In genomic region chr1:67430358-67431155, GRCh38 we compare ENCODE assay signal across 8 cellular contexts. TPM values are rescaled to one million over a fixed set of nuclear protein-coding genes. Genes with fewer than 3 reads are reported as not detected.
DNase-seq lines count a peak whose midpoint lies in the region; ATAC-seq and TF ChIP-seq lines count a peak whose summit lies in the region.

SERBP1 (minus strand) TSS chr1:67430402; CDS start chr1:67430300, 102 bp downstream.

- CTCF ChIA-PET in Calu3 (lab: Charles Lee): interaction anchor here (2.8 kb wide), 1 partner anchor 70 kb away, joined by 8 read pairs; no protein-coding TSS in a partner anchor

- no peaks in the 10 kb centered on the region for H3K9me3 ChIP-seq in OCI-LY3 (ENCODE audit: insufficient read depth, low read length)

- H4K20me1 ChIP-seq in OCI-LY3 (ENCODE audit: insufficient read depth, low read length): peaks cover 40% of the 10 kb centered on the region

- H3K36me3 Mint-ChIP-seq in Calu3 (ENCODE audit: insufficient read depth, unreplicated experiment) (peaks cover 57% of the 10 kb centered on the region), endothelial cell (ENCODE audit: low read depth, unreplicated experiment) (peaks cover 9% of the 10 kb centered on the region)

- no peaks in the 10 kb centered on the region for H3K9me3 Mint-ChIP-seq in Calu3 (ENCODE audit: low read depth, unreplicated experiment)
- no peaks in the 10 kb centered on the region for H3K9me3 Mint-ChIP-seq in endothelial cell (ENCODE audit: unreplicated experiment)

- peaks cover 58% of the 10 kb centered on the region for H3K79me2 ChIP-seq in OCI-LY3 (ENCODE audit: low read length)

- peak within 1 kb of the TSS; percentile 96 for H3K9ac ChIP-seq in OCI-LY3 (ENCODE audit: low read length)

- H2AFZ ChIP-seq in OCI-LY3 (ENCODE audit: low read depth, low read length): peak within 1 kb of the TSS; percentile 93

- H3K27me3 Mint-ChIP-seq in Calu3 (ENCODE audit: unreplicated experiment): no peaks in the 10 kb centered on the region
- H3K27me3 Mint-ChIP-seq in endothelial cell (ENCODE audit: unreplicated experiment): peaks cover 14% of the 10 kb centered on the region

- no peaks in the 10 kb centered on the region for H3K27me3 ChIP-seq in OCI-LY3 (ENCODE audit: low read depth, low read length)

- DNase-seq in Calu3 (peak; percentile 95), HuH-7 (ENCODE audit: low spot score) (peak; percentile 82), endothelial cell (ENCODE audit: low spot score) (peak; percentile 94), midbrain (lab: John Stamatoyannopoulos, UW) (peak; percentile 95)
- DNase-seq in activated CD8-positive, alpha-beta memory T cell treated with anti-CD3 and anti-CD28 coated beads, Interleukin-2, amount 50 U/mL, for 48 hours: peak; percentile 94
- peak; percentile 88 to 89 for DNase-seq in stimulated activated CD8-positive, alpha-beta memory T cell treated with anti-CD3 and anti-CD28 coated beads, Interleukin-2, amount 100 ng/mL, for 1 hour (ENCODE audit: low read depth in 2 of 2)

- peak within 1 kb of the TSS; percentile 98 for H3K27ac ChIP-seq in OCI-LY3 (ENCODE audit: low read length)

- no peak for TF ChIP-seq CTCF in Calu3 (IDR thresholded peaks at IDR 0.05; ENCODE audit: unreplicated experiment)
- no peak for TF ChIP-seq CTCF in OCI-LY3 (IDR thresholded peaks at IDR 0.05; ENCODE audit: low read depth, low read length)
- no peak for TF ChIP-seq CTCF in endothelial cell (IDR thresholded peaks at IDR 0.05; ENCODE audit: unreplicated experiment)

- H3K4me1 Mint-ChIP-seq in Calu3 (ENCODE audit: low read depth, unreplicated experiment): peaks cover 20% of the 10 kb centered on the region
- H3K4me1 Mint-ChIP-seq in endothelial cell (ENCODE audit: unreplicated experiment): peaks cover 26% of the 10 kb centered on the region

- H3K4me2 ChIP-seq in OCI-LY3 (ENCODE audit: low read length): peak within 1 kb of the TSS; percentile 92

- H3K27ac Mint-ChIP-seq in Calu3 (ENCODE audit: unreplicated experiment): peak within 1 kb of the TSS; percentile 96
- H3K27ac Mint-ChIP-seq in endothelial cell (ENCODE audit: unreplicated experiment): peak within 1 kb of the TSS; percentile 93

- peaks cover 31% of the 10 kb centered on the region for H3K36me3 ChIP-seq in OCI-LY3 (replicated peaks; ENCODE audit: low read depth, low read length)

- peaks cover 43% of the 10 kb centered on the region for H3K4me1 ChIP-seq in OCI-LY3 (ENCODE audit: low read length)

- BruUV-seq in Calu3 (replicated peaks; lab: Mats Ljungman, UMichigan): no TSS peak

- intact Hi-C loops in Calu3 (cut with micrococcal nuclease; ENCODE audit: unreplicated experiment): loop anchor here (10.0 kb wide), 1 partner anchor 496 kb away; no protein-coding TSS in a partner anchor

- H3K4me3 ChIP-seq in OCI-LY3 (ENCODE audit: low read length): peak within 1 kb of the TSS; percentile 95

- ATAC-seq in GM21515 (IDR thresholded peaks at IDR 0.05; ENCODE audit: unreplicated experiment): peak; percentile 89

- peak within 1 kb of the TSS; percentile 98 for H3K4me3 Mint-ChIP-seq in Calu3 (ENCODE audit: low read depth, unreplicated experiment)
- H3K4me3 Mint-ChIP-seq in endothelial cell (ENCODE audit: unreplicated experiment): peak within 1 kb of the TSS; percentile 95

RNA-seq across cellular contexts. Expression of gene SERBP1, which starts in this region (rescaled TPM):
- total RNA-seq in Calu3 (2022): 216 and 226 TPM in 2 replicates
- 169 TPM for total RNA-seq in endothelial cell (ENCODE audit: unreplicated experiment)

Comparison
In these comparisons a context has a peak if more than half of its experiments do, and no peak if none do; other contexts are left out.
1. Peak in every context shown above with its lines: DNase-seq, ATAC-seq, H3K4me3 ChIP-seq and H3K27ac ChIP-seq.